In the genomic region with DNA sequence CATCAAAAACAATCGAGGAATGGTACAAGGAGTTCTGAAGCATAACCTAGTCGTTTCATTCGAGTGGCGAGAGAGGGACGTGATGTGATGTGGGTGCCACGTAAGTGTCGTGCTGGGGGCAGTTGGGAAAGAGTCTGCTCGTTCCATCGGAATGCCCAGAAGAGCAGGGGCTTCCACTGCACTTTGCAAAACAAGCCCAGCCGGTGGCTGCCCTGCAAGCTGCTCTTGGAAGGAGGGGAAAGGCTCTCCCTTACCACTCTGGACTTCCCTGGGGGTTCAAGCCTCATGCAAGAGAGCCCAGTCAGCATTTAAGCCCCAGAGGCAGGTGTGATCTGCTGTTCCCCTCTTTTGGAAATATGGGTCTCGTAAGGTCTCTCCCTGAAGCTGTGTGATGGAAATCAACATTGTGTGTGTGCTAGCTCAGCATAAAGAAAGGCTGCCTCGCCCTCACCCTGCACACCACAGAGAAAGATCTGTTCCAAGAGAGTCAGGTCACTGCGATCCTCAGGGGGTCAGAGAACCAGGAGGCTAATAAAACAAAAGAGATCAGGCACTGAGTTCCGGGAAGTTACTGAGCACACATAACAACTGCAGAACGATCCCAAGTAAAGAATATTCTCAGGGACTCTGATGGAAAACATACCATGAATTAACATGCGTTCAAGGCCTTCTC, we compare ENCODE assay signal across 33 cellular contexts.
DNase-seq lines count a peak whose midpoint lies in the region; ATAC-seq, FAIRE-seq and TF ChIP-seq lines count a peak whose summit lies in the region.
"Had no signal": no experiment of that assay in that cellular context is flagged by ENCODE, and none has a peak within 500 bp of the region (broad histone marks: within the 10 kb centered on the region; RNA-seq: fewer than 3 reads in every experiment).

No MANE protein-coding gene starts in this region.

- H3K27me3 ChIP-seq in foreskin keratinocyte, result no peaks in the 10 kb centered on the region
- H3K27me3 ChIP-seq in PC-9 (ENCODE audit: insufficient read depth, low read depth), result no peaks in the 10 kb centered on the region
- H3K27me3 ChIP-seq: BLaER1 treated with 17β-estradiol and CSF1 and Interleukin-3, amounts not matched to agents 10 nM and 100 nM; gastrocnemius medialis; suprapubic skin had no signal

- H3K36me3 ChIP-seq in PC-9 (ENCODE audit: low read depth), result no peaks in the 10 kb centered on the region
- H3K36me3 ChIP-seq: BLaER1 treated with 17β-estradiol and CSF1 and Interleukin-3, amounts not matched to agents 10 nM and 100 nM; gastrocnemius medialis; HAP-1; lower lobe of right lung; neutrophil; suprapubic skin; WERI-Rb-1 had no signal

- FAIRE-seq in H54 (lab: Jason Lieb, UNC), result peak; percentile 11
- FAIRE-seq: kidney, small intestine had no signal

- no peaks in the 10 kb centered on the region for H4K20me1 ChIP-seq in PC-9 (ENCODE audit: insufficient read depth)
- H4K20me1 ChIP-seq: BLaER1 treated with 17β-estradiol and CSF1 and Interleukin-3, amounts not matched to agents 10 nM and 100 nM had no signal

- in situ Hi-C loops in astrocyte of the cerebellum (cut with HindIII; ENCODE audit: low sequenced_read_pairs), result no loop called here

- H3K9me3 Mint-ChIP-seq in osteocyte (ENCODE audit: unreplicated experiment), result no peaks in the 10 kb centered on the region
- H3K9me3 Mint-ChIP-seq: activated CD4-positive, alpha-beta T cell treated with anti-CD3 and anti-CD28 coated beads, Interleukin-2, amount 10 ng/mL, durations not matched to agents 7 days and 5 days; activated naive CD4-positive, alpha-beta T cell treated with anti-CD3 and anti-CD28 coated beads, Interleukin-2, amount 50 U/mL, for 72 hours; stimulated activated memory B cell treated with anti-CD40 and anti-IgM and Interleukin-4, amounts not matched to agents 10 μg/mL and 1 μg/mL and 100 μg/mL, for 72 hours had no signal

- no peak for TF ChIP-seq POLR2A in H54 (IDR thresholded peaks at IDR 0.05; ENCODE audit: low read depth, low read length)

- no peaks in the 10 kb centered on the region for H3F3A ChIP-seq in PC-9 (ENCODE audit: insufficient read depth, low read depth)

- CTCF ChIA-PET in PC-9 (lab: Charles Lee), result no interaction called here

- TF ChIP-seq CTCF in astrocyte of the cerebellum (IDR thresholded peaks at IDR 0.05; ENCODE audit: low read depth, low read length, missing control alignments), result no peak
- TF ChIP-seq CTCF in fibroblast of mammary gland (conservative IDR thresholded peaks at IDR 0.05; ENCODE audit: control insufficient read depth, insufficient read depth, low read depth, low read length), result no peak
- no peak for TF ChIP-seq CTCF in osteocyte (IDR thresholded peaks at IDR 0.05)
- TF ChIP-seq CTCF in foreskin keratinocyte (conservative IDR thresholded peaks at IDR 0.05), result no peak
- no peak for TF ChIP-seq CTCF in PC-9 (conservative IDR thresholded peaks at IDR 0.05)

- DNase-seq in H54 (ENCODE audit: insufficient read length, low spot score) (no peak), astrocyte of the cerebellum (ENCODE audit: low read depth) (peak; percentile 44), fibroblast of mammary gland (ENCODE audit: low read depth) (peak; percentile 48), osteocyte (ENCODE audit: extremely low spot score, unreplicated experiment) (no peak), foreskin keratinocyte (no peak), PC-9 (no peak)
- DNase-seq: activated CD4-positive, alpha-beta T cell treated with anti-CD3 and anti-CD28 coated beads, Interleukin-2, amount 10 ng/mL, durations not matched to agents 7 days and 5 days; activated CD8-positive, alpha-beta memory T cell treated with anti-CD3 and anti-CD28 coated beads, Interleukin-2, amount 10 ng/mL, durations not matched to agents 7 days and 5 days; anterior cingulate cortex; COR-L47; effector CD4-positive, alpha-beta T cell; gastrocnemius medialis; kidney; lower lobe of right lung; NCI-H1092 treated with DMSO at 0.1 percent for 48 hours; NCI-H2029; NCI-H345; NCI-H82; PC-3; SHP77; small intestine; stimulated activated CD4-positive, alpha-beta T cell treated with anti-CD3 and anti-CD28 coated beads, Interleukin-2, amount 100 ng/mL, for 48 hours; T-helper 9 cell; WERI-Rb-1 had no signal

- peaks cover 66% of the 10 kb centered on the region for H3K4me1 Mint-ChIP-seq in osteocyte (ENCODE audit: unreplicated experiment)
- H3K4me1 Mint-ChIP-seq: activated CD4-positive, alpha-beta T cell treated with anti-CD3 and anti-CD28 coated beads, Interleukin-2, amount 10 ng/mL, durations not matched to agents 7 days and 5 days; activated CD8-positive, alpha-beta memory T cell treated with anti-CD3 and anti-CD28 coated beads, Interleukin-2, amount 10 ng/mL, durations not matched to agents 7 days and 5 days had no signal

- H3K9me2 ChIP-seq in PC-9 (ENCODE audit: insufficient read depth), result no peaks in the 10 kb centered on the region

- no TSS peak for BruUV-seq in PC-9 (replicated peaks; lab: Mats Ljungman, UMichigan)

- no peak overlapping the region for H3K27ac ChIP-seq in foreskin keratinocyte
- H3K27ac ChIP-seq in PC-9, result no peak overlapping the region
- H3K27ac ChIP-seq: BLaER1 treated with 17β-estradiol and CSF1 and Interleukin-3, amounts not matched to agents 10 nM and 100 nM; gastrocnemius medialis; lower lobe of right lung; neutrophil; suprapubic skin; WERI-Rb-1 had no signal

- no peaks in the 10 kb centered on the region for H3K4me1 ChIP-seq in foreskin keratinocyte
- H3K4me1 ChIP-seq in PC-9 (replicated peaks; ENCODE audit: insufficient read depth), result no peaks in the 10 kb centered on the region
- H3K4me1 ChIP-seq: gastrocnemius medialis, lower lobe of right lung, suprapubic skin had no signal

- intact Hi-C loops in PC-9 (cut with micrococcal nuclease; ENCODE audit: unreplicated experiment), result no loop called here

- H3K4me2 ChIP-seq in PC-9, result no peak overlapping the region
- H3K4me2 ChIP-seq: BLaER1 treated with 17β-estradiol and CSF1 and Interleukin-3, amounts not matched to agents 10 nM and 100 nM had no signal

- peak overlapping the region; percentile 1 for H3K4me3 Mint-ChIP-seq in osteocyte (ENCODE audit: unreplicated experiment)
- H3K4me3 Mint-ChIP-seq: activated CD4-positive, alpha-beta T cell treated with anti-CD3 and anti-CD28 coated beads, Interleukin-2, amount 10 ng/mL, durations not matched to agents 7 days and 5 days; activated CD8-positive, alpha-beta memory T cell treated with anti-CD3 and anti-CD28 coated beads, Interleukin-2, amount 10 ng/mL, durations not matched to agents 7 days and 5 days; activated T-helper 1 cell treated with anti-CD3 and anti-CD28 coated beads, Interleukin-12 subunit alpha, Interleukin-12 subunit beta, Interleukin-2, Interleukin-4 antibody, amounts not matched to agents 30 ng/mL and 10 ng/mL and 1 ng/mL, durations not matched to agents 14 hours and 24 hours and 36 hours; stimulated activated memory B cell treated with anti-CD40 and anti-IgM and Interleukin-4, amounts not matched to agents 10 μg/mL and 1 μg/mL and 100 μg/mL, for 72 hours had no signal

- peak overlapping the region; percentile 94 for H3K27ac Mint-ChIP-seq in osteocyte (ENCODE audit: unreplicated experiment)
- H3K27ac Mint-ChIP-seq: activated CD4-positive, alpha-beta T cell treated with anti-CD3 and anti-CD28 coated beads, Interleukin-2, amount 10 ng/mL, durations not matched to agents 7 days and 5 days; activated CD8-positive, alpha-beta memory T cell treated with anti-CD3 and anti-CD28 coated beads, Interleukin-2, amount 10 ng/mL, durations not matched to agents 7 days and 5 days; activated naive CD4-positive, alpha-beta T cell treated with anti-CD3 and anti-CD28 coated beads, Interleukin-2, amount 50 U/mL, for 72 hours; activated T-helper 1 cell treated with anti-CD3 and anti-CD28 coated beads, Interleukin-12 subunit alpha, Interleukin-12 subunit beta, Interleukin-2, Interleukin-4 antibody, amounts not matched to agents 30 ng/mL and 10 ng/mL and 1 ng/mL, durations not matched to agents 14 hours and 24 hours and 36 hours; stimulated activated memory B cell treated with anti-CD40 and anti-IgM and Interleukin-4, amounts not matched to agents 10 μg/mL and 1 μg/mL and 100 μg/mL, for 72 hours had no signal

- H3K9me3 ChIP-seq in PC-9 (ENCODE audit: insufficient read depth, low read depth), result no peaks in the 10 kb centered on the region
- H3K9me3 ChIP-seq: BLaER1 treated with 17β-estradiol and CSF1 and Interleukin-3, amounts not matched to agents 10 nM and 100 nM; gastrocnemius medialis; HAP-1; lower lobe of right lung; neutrophil; suprapubic skin had no signal

- H3K27me3 Mint-ChIP-seq in osteocyte (ENCODE audit: unreplicated experiment), result no peaks in the 10 kb centered on the region
- H3K27me3 Mint-ChIP-seq: activated CD4-positive, alpha-beta T cell treated with anti-CD3 and anti-CD28 coated beads, Interleukin-2, amount 10 ng/mL, durations not matched to agents 7 days and 5 days; activated CD8-positive, alpha-beta memory T cell treated with anti-CD3 and anti-CD28 coated beads, Interleukin-2, amount 10 ng/mL, durations not matched to agents 7 days and 5 days; stimulated activated memory B cell treated with anti-CD40 and anti-IgM and Interleukin-4, amounts not matched to agents 10 μg/mL and 1 μg/mL and 100 μg/mL, for 72 hours had no signal

- no peak overlapping the region for H3K4me3 ChIP-seq in astrocyte of the cerebellum (ENCODE audit: low read depth, low read length)
- no peak overlapping the region for H3K4me3 ChIP-seq in fibroblast of mammary gland (ENCODE audit: control insufficient read depth, low read depth, low read length)
- no peak overlapping the region for H3K4me3 ChIP-seq in PC-9
- H3K4me3 ChIP-seq: BLaER1 treated with 17β-estradiol and CSF1 and Interleukin-3, amounts not matched to agents 10 nM and 100 nM; gastrocnemius medialis; HAP-1; lower lobe of right lung; suprapubic skin had no signal

- no peak for ATAC-seq in GM18511 (IDR thresholded peaks at IDR 0.05; ENCODE audit: unreplicated experiment)
- ATAC-seq in foreskin keratinocyte, result no peak
- ATAC-seq in HG03097 (IDR thresholded peaks at IDR 0.05; ENCODE audit: low FRiP score, unreplicated experiment), result no peak
- ATAC-seq: activated CD8-positive, alpha-beta memory T cell treated with anti-CD3 and anti-CD28 coated beads, Interleukin-2, amount 10 ng/mL, durations not matched to agents 7 days and 5 days; activated naive CD4-positive, alpha-beta T cell treated with anti-CD3 and anti-CD28 coated beads, Interleukin-2, amount 50 U/mL, for 72 hours; gastrocnemius medialis; lower lobe of right lung; PC-3; stimulated activated memory B cell treated with anti-CD40 and anti-IgM and Interleukin-4, amounts not matched to agents 10 μg/mL and 1 μg/mL and 100 μg/mL, for 72 hours had no signal

- no peak overlapping the region for H2AFZ ChIP-seq in PC-9

- no peaks in the 10 kb centered on the region for H3K79me2 ChIP-seq in PC-9 (ENCODE audit: low read depth)

- H3K36me3 Mint-ChIP-seq in osteocyte (ENCODE audit: unreplicated experiment), result peaks cover 1% of the 10 kb centered on the region
- H3K36me3 Mint-ChIP-seq: activated CD8-positive, alpha-beta memory T cell treated with anti-CD3 and anti-CD28 coated beads, Interleukin-2, amount 10 ng/mL, durations not matched to agents 7 days and 5 days; activated naive CD4-positive, alpha-beta T cell treated with anti-CD3 and anti-CD28 coated beads, Interleukin-2, amount 50 U/mL, for 72 hours; stimulated activated memory B cell treated with anti-CD40 and anti-IgM and Interleukin-4, amounts not matched to agents 10 μg/mL and 1 μg/mL and 100 μg/mL, for 72 hours had no signal

- POLR2A ChIA-PET in PC-9 (lab: Charles Lee; ENCODE audit: unreplicated experiment), result no interaction called here

Comparison
In these comparisons a context has a peak if more than half of its experiments do, and no peak if none do; other contexts are left out.
1. DNase-seq: peak in astrocyte of the cerebellum (single experiment) and fibroblast of mammary gland (single experiment); none in H54 (single experiment), osteocyte (single experiment), foreskin keratinocyte (0 of 2) and PC-9 (0 of 2).